In the genomic region with DNA sequence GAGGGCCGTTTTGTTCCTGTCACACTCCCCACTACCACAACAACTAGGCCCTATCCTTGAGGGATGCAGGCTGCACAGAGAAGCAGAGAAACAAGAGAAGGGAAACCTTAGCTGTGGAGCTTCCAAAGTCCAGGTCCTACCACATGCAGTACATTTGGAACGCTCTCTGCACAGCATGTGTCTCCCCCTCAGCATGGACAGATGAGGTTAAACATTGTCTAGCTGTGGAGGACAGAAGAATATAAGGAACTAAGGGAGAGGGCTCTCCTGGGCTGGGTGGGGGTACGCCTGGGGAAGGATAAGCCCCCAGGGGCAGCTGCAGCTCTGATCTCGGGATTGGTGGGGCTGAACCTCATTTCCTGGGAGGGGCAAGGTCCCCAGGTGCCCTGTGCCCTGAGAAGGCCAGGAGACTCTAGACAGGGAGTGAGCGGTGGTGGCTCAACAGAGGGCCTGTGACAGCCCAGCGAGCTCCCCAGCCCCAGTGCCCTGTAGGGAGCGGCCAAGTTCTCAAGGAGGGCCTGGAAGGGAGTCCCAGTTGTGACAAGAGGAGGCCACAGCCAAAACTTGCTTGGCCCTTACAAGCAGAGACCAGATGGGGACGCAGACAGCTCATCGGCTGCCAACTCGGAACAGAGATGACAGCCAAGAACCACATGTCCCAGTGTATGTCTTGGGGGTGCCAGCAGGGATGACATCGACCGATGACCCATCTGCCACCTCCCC, we compare ENCODE assay signal across 1 cellular context.
TF ChIP-seq lines count a peak whose summit lies in the region.

No MANE protein-coding gene starts in this region.

TF ChIP-seq in HepG2, 621 proteins besides CTCF, POLR2A, EP300 and RAD21 (continues in another document):
- no peak for TF ChIP-seq ZBTB46 (CRISPR knock-in tag; IDR thresholded peaks at IDR 0.05; ENCODE audit: borderline replicate concordance)
- TF ChIP-seq ZNF3 (CRISPR knock-in tag; IDR thresholded peaks at IDR 0.05) = no peak
- no peak for TF ChIP-seq HHEX (CRISPR knock-in tag; IDR thresholded peaks at IDR 0.05)
- no peak for TF ChIP-seq ZNF136 (CRISPR knock-in tag; IDR thresholded peaks at IDR 0.05; ENCODE audit: low read depth)
- TF ChIP-seq SP1 (IDR thresholded peaks at IDR 0.05) = no peak
- no peak for TF ChIP-seq SP1 (CRISPR knock-in tag; IDR thresholded peaks at IDR 0.05)
- no peak for TF ChIP-seq CREBL2 (CRISPR knock-in tag; IDR thresholded peaks at IDR 0.05; ENCODE audit: borderline replicate concordance)
- TF ChIP-seq ZMAT3 (CRISPR knock-in tag; conservative IDR thresholded peaks at IDR 0.05) = no peak
- TF ChIP-seq KDM6A (CRISPR knock-in tag; IDR thresholded peaks at IDR 0.05; ENCODE audit: low read depth) = 0 out of 2 replicates have a peak, but pooled peaks have one; percentile 29
- no peak for TF ChIP-seq MLX (CRISPR knock-in tag; IDR thresholded peaks at IDR 0.05)
- no peak for TF ChIP-seq ZNF839 (CRISPR knock-in tag; IDR thresholded peaks at IDR 0.05; ENCODE audit: borderline replicate concordance)
- TF ChIP-seq, protein P1, sequence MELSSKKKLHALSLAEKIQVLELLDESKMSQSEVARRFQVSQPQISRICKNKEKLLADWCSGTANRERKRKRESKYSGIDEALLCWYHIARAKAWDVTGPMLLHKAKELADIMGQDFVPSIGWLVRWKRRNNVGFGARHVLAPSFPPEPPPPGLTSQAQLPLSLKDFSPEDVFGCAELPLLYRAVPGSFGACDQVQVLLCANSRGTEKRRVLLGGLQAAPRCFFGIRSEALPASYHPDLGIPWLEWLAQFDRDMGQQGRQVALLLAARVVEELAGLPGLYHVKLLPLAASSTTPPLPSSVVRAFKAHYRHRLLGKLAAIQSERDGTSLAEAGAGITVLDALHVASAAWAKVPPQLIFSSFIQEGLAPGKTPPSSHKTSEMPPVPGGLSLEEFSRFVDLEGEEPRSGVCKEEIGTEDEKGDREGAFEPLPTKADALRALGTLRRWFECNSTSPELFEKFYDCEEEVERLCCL (CRISPR knock-in tag; IDR thresholded peaks at IDR 0.05; ENCODE audit: borderline replicate concordance) = no peak
- TF ChIP-seq, protein P2, sequence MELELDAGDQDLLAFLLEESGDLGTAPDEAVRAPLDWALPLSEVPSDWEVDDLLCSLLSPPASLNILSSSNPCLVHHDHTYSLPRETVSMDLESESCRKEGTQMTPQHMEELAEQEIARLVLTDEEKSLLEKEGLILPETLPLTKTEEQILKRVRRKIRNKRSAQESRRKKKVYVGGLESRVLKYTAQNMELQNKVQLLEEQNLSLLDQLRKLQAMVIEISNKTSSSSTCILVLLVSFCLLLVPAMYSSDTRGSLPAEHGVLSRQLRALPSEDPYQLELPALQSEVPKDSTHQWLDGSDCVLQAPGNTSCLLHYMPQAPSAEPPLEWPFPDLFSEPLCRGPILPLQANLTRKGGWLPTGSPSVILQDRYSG (CRISPR knock-in tag; IDR thresholded peaks at IDR 0.05) = no peak
- TF ChIP-seq ARID3A (IDR thresholded peaks at IDR 0.05; ENCODE audit: low read depth, low read length) = no peak
- TF ChIP-seq YEATS4 (CRISPR knock-in tag; IDR thresholded peaks at IDR 0.05; ENCODE audit: borderline replicate concordance) = no peak
- no peak for TF ChIP-seq ZNF772 (CRISPR knock-in tag; IDR thresholded peaks at IDR 0.05)
- no peak for TF ChIP-seq DMTF1 (CRISPR knock-in tag; IDR thresholded peaks at IDR 0.05)
- TF ChIP-seq ARHGAP35 (CRISPR knock-in tag; IDR thresholded peaks at IDR 0.05; ENCODE audit: borderline replicate concordance) = no peak
- TF ChIP-seq, protein P3, sequence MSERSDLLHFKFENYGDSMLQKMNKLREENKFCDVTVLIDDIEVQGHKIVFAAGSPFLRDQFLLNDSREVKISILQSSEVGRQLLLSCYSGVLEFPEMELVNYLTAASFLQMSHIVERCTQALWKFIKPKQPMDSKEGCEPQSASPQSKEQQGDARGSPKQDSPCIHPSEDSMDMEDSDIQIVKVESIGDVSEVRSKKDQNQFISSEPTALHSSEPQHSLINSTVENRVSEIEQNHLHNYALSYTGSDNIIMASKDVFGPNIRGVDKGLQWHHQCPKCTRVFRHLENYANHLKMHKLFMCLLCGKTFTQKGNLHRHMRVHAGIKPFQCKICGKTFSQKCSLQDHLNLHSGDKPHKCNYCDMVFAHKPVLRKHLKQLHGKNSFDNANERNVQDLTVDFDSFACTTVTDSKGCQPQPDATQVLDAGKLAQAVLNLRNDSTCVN (CRISPR knock-in tag; IDR thresholded peaks at IDR 0.05; ENCODE audit: borderline replicate concordance) = no peak
- no peak for TF ChIP-seq ZNF17 (CRISPR knock-in tag; IDR thresholded peaks at IDR 0.05)
- TF ChIP-seq SOX6 (IDR thresholded peaks at IDR 0.05) = no peak
- TF ChIP-seq SOX6 (CRISPR knock-in tag; IDR thresholded peaks at IDR 0.05) = no peak
- TF ChIP-seq ZNF335 (CRISPR knock-in tag; IDR thresholded peaks at IDR 0.05) = no peak
- TF ChIP-seq SALL1 (CRISPR knock-in tag; IDR thresholded peaks at IDR 0.05) = peak; percentile 39; the same call in 1 of the 2 replicates
- peak; percentile 34; the same call in 1 of the 2 replicates for TF ChIP-seq HOXA3 (CRISPR knock-in tag; IDR thresholded peaks at IDR 0.05)
- no peak for TF ChIP-seq JUN (CRISPR knock-in tag; IDR thresholded peaks at IDR 0.05)
- no peak for TF ChIP-seq PTBP1 (IDR thresholded peaks at IDR 0.05; ENCODE audit: low read depth, low read length, poor library complexity, severe bottlenecking)
- no peak for TF ChIP-seq KLF11 (CRISPR knock-in tag; IDR thresholded peaks at IDR 0.05)
- no peak for TF ChIP-seq HOXA7 (CRISPR knock-in tag; IDR thresholded peaks at IDR 0.05)
- TF ChIP-seq, protein P4, sequence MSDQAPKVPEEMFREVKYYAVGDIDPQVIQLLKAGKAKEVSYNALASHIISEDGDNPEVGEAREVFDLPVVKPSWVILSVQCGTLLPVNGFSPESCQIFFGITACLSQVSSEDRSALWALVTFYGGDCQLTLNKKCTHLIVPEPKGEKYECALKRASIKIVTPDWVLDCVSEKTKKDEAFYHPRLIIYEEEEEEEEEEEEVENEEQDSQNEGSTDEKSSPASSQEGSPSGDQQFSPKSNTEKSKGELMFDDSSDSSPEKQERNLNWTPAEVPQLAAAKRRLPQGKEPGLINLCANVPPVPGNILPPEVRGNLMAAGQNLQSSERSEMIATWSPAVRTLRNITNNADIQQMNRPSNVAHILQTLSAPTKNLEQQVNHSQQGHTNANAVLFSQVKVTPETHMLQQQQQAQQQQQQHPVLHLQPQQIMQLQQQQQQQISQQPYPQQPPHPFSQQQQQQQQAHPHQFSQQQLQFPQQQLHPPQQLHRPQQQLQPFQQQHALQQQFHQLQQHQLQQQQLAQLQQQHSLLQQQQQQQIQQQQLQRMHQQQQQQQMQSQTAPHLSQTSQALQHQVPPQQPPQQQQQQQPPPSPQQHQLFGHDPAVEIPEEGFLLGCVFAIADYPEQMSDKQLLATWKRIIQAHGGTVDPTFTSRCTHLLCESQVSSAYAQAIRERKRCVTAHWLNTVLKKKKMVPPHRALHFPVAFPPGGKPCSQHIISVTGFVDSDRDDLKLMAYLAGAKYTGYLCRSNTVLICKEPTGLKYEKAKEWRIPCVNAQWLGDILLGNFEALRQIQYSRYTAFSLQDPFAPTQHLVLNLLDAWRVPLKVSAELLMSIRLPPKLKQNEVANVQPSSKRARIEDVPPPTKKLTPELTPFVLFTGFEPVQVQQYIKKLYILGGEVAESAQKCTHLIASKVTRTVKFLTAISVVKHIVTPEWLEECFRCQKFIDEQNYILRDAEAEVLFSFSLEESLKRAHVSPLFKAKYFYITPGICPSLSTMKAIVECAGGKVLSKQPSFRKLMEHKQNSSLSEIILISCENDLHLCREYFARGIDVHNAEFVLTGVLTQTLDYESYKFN (CRISPR knock-in tag; conservative IDR thresholded peaks at IDR 0.05) = peak; percentile 59
- TF ChIP-seq TERF1 (CRISPR knock-in tag; IDR thresholded peaks at IDR 0.05) = no peak
- TF ChIP-seq ZBTB2 (CRISPR knock-in tag; IDR thresholded peaks at IDR 0.05; ENCODE audit: low read depth) = no peak
- no peak for TF ChIP-seq ZNF224 (CRISPR knock-in tag; IDR thresholded peaks at IDR 0.05)
- TF ChIP-seq FOXA1 (IDR thresholded peaks at IDR 0.05) = no peak
- no peak for TF ChIP-seq FOXA1 (CRISPR knock-in tag; IDR thresholded peaks at IDR 0.05)
- TF ChIP-seq TARDBP (CRISPR knock-in tag; IDR thresholded peaks at IDR 0.05) = no peak
- no peak for TF ChIP-seq SOX13 (IDR thresholded peaks at IDR 0.05)
- no peak for TF ChIP-seq SOX13 (CRISPR knock-in tag; conservative IDR thresholded peaks at IDR 0.05 in 1 of 2, IDR thresholded peaks at IDR 0.05 in 1 of 2)
- no peak for TF ChIP-seq POLR2AphosphoS2 (IDR thresholded peaks at IDR 0.05; ENCODE audit: low read depth, low read length)
- TF ChIP-seq, protein P5, sequence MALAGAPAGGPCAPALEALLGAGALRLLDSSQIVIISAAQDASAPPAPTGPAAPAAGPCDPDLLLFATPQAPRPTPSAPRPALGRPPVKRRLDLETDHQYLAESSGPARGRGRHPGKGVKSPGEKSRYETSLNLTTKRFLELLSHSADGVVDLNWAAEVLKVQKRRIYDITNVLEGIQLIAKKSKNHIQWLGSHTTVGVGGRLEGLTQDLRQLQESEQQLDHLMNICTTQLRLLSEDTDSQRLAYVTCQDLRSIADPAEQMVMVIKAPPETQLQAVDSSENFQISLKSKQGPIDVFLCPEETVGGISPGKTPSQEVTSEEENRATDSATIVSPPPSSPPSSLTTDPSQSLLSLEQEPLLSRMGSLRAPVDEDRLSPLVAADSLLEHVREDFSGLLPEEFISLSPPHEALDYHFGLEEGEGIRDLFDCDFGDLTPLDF (CRISPR knock-in tag; IDR thresholded peaks at IDR 0.05) = no peak
- TF ChIP-seq ZNF235 (CRISPR knock-in tag; IDR thresholded peaks at IDR 0.05; ENCODE audit: borderline replicate concordance) = 0 out of 2 replicates have a peak, but pooled peaks have one; percentile 35
